32 cellular contexts compared by ENCODE assay signal in the genomic region with DNA sequence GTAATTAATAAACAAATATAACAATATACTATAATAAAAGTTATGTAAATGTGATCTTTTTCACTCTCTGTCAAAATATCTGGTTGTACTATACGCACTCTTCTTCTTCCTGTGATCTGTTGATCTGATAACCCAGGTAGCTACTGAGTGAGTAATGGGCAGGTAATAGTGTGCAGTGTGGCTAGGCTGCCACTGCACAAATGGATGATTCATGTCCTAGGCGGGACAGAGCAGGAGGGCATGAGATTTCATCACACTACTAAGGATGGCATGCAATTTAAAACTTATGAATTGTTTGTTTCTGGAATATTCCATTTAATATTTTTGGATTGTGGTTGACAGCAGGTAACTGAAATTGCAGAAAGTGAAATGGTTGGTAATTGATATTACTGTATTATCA. TPM values are rescaled to one million over a fixed set of nuclear protein-coding genes. Genes with fewer than 3 reads are reported as not detected.
"Had no signal": no experiment of that assay in that cellular context is flagged by ENCODE, and none has a peak within 500 bp of the region (broad histone marks: within the 10 kb centered on the region; RNA-seq: fewer than 3 reads in every experiment).

No MANE protein-coding gene starts in this region.

- H3K27ac ChIP-seq: brain microvascular endothelial cell, Peyer's patch, SJSA1 had no signal

- H3K27me3 Mint-ChIP-seq: activated CD4-positive, alpha-beta T cell treated with anti-CD3 and anti-CD28 coated beads, Interleukin-2, amount 10 ng/mL, durations not matched to agents 24 days and 14 days; activated CD8-positive, alpha-beta T cell treated with anti-CD3 and anti-CD28 coated beads for 36 hours; activated naive CD8-positive, alpha-beta T cell treated with anti-CD3 and anti-CD28 coated beads for 36 hours; activated T-helper 17 cell treated with anti-CD3 and anti-CD28 coated beads, Interleukin-2, amount 50 U/mL, for 72 hours had no signal

- H3K36me3 ChIP-seq: brain microvascular endothelial cell, Peyer's patch, SJSA1 had no signal

- H3K27ac Mint-ChIP-seq: activated CD4-positive, alpha-beta T cell treated with anti-CD3 and anti-CD28 coated beads, Interleukin-2, amount 10 ng/mL, durations not matched to agents 24 days and 14 days; activated CD8-positive, alpha-beta T cell treated with anti-CD3 and anti-CD28 coated beads for 36 hours; activated naive CD8-positive, alpha-beta T cell treated with anti-CD3 and anti-CD28 coated beads for 36 hours; activated T-cell treated with anti-CD3 and anti-CD28 coated beads, Interleukin-2, amount 50 U/mL, for 72 hours; activated T-helper 17 cell treated with anti-CD3 and anti-CD28 coated beads, Interleukin-2, amount 50 U/mL, for 72 hours; T-helper 1 cell treated with Interleukin-12 subunit alpha and Interleukin-12 subunit beta and Interleukin-4 antibody, amounts not matched to agents 30 μg/mL and 1 μg/mL, for 36 hours; T-helper 2 cell treated with Interferon-gamma antibody and Interleukin-4, amounts not matched to agents 5 μg/mL and 100 μg/mL, for 36 hours had no signal

- H3K4me1 Mint-ChIP-seq: activated CD4-positive, alpha-beta T cell treated with anti-CD3 and anti-CD28 coated beads, Interleukin-2, amount 10 ng/mL, durations not matched to agents 24 days and 14 days; activated naive CD8-positive, alpha-beta T cell treated with anti-CD3 and anti-CD28 coated beads for 36 hours; activated T-helper 17 cell treated with anti-CD3 and anti-CD28 coated beads, Interleukin-2, amount 50 U/mL, for 72 hours had no signal

- H3K4me2 ChIP-seq: SK-N-SH had no signal

- ATAC-seq: activated CD8-positive, alpha-beta T cell treated with anti-CD3 and anti-CD28 coated beads for 36 hours; activated T-cell treated with anti-CD3 and anti-CD28 coated beads, Interleukin-2, amount 50 U/mL, for 72 hours; activated T-helper 17 cell treated with anti-CD3 and anti-CD28 coated beads, Interleukin-2, amount 50 U/mL, for 72 hours had no signal

- H3K9me3 ChIP-seq: Peyer's patch, SJSA1, SK-N-SH had no signal

- H3K4me1 ChIP-seq: Peyer's patch, SJSA1 had no signal

- H3K9ac ChIP-seq: SK-N-SH had no signal

- H3K27me3 ChIP-seq: brain microvascular endothelial cell, Peyer's patch had no signal

- H3K4me3 ChIP-seq: Peyer's patch, SJSA1 had no signal

- H3K9me3 Mint-ChIP-seq: activated CD4-positive, alpha-beta T cell treated with anti-CD3 and anti-CD28 coated beads, Interleukin-2, amount 10 ng/mL, durations not matched to agents 24 days and 14 days had no signal

- DNase-seq: activated CD4-positive, alpha-beta T cell treated with anti-CD3 and anti-CD28 coated beads, Interleukin-2, amount 10 ng/mL, durations not matched to agents 24 days and 14 days; activated CD4-positive, alpha-beta T cell treated with anti-CD3 and anti-CD28 coated beads, Interleukin-2, amount 50 U/mL, for 4 hours; activated CD8-positive, alpha-beta T cell treated with anti-CD3 and anti-CD28 coated beads for 36 hours; activated effector memory CD4-positive, alpha-beta T cell treated with anti-CD3 and anti-CD28 coated beads, Interleukin-2, amount 50 U/mL, for 16 hours; activated naive CD4-positive, alpha-beta T cell; activated naive CD4-positive, alpha-beta T cell treated with anti-CD3 and anti-CD28 coated beads, Interleukin-2, amount 50 U/mL, for 16 hours; activated naive CD8-positive, alpha-beta T cell treated with anti-CD3 and anti-CD28 coated beads for 36 hours; activated T-cell treated with anti-CD3 and anti-CD28 coated beads, Interleukin-2, amount 50 U/mL, for 1 hour; activated T-cell treated with anti-CD3 and anti-CD28 coated beads, Interleukin-2, amount 50 U/mL, for 72 hours; amniotic stem cell; aorta; brain microvascular endothelial cell; Kasumi-1; KG1; MM.1S; NCI-H1092 treated with DMSO at 0.1 percent for 48 hours; NCI-H146; NCI-H2029 treated with DMSO at 0.1 percent for 48 hours; NCI-H2107; NCI-H226; NCI-H446 treated with DMSO at 0.1 percent for 48 hours; NCI-H69; Peyer's patch; RPMI8226; SHP77; SK-N-SH had no signal

- H3K9me2 ChIP-seq: SK-N-SH had no signal

- H3K36me3 Mint-ChIP-seq: activated naive CD8-positive, alpha-beta T cell treated with anti-CD3 and anti-CD28 coated beads for 36 hours had no signal

- H3K4me3 Mint-ChIP-seq: activated CD4-positive, alpha-beta T cell treated with anti-CD3 and anti-CD28 coated beads, Interleukin-2, amount 10 ng/mL, durations not matched to agents 24 days and 14 days; activated CD8-positive, alpha-beta T cell treated with anti-CD3 and anti-CD28 coated beads for 36 hours; activated naive CD8-positive, alpha-beta T cell treated with anti-CD3 and anti-CD28 coated beads for 36 hours; activated T-cell treated with anti-CD3 and anti-CD28 coated beads, Interleukin-2, amount 50 U/mL, for 72 hours; activated T-helper 17 cell treated with anti-CD3 and anti-CD28 coated beads, Interleukin-2, amount 50 U/mL, for 72 hours; T-helper 1 cell treated with Interleukin-12 subunit alpha and Interleukin-12 subunit beta and Interleukin-4 antibody, amounts not matched to agents 30 μg/mL and 1 μg/mL, for 36 hours; T-helper 2 cell treated with Interferon-gamma antibody and Interleukin-4, amounts not matched to agents 5 μg/mL and 100 μg/mL, for 36 hours had no signal

RNA-seq across cellular contexts. Expression of gene TAS2R16, which starts 44.5 kb away (rescaled TPM):
- total RNA-seq: activated CD4-positive, alpha-beta T cell treated with anti-CD3 and anti-CD28 coated beads, Interleukin-2, amount 10 ng/mL, durations not matched to agents 24 days and 14 days; activated CD8-positive, alpha-beta memory T cell treated with anti-CD3 and anti-CD28 coated beads for 36 hours; activated CD8-positive, alpha-beta T cell treated with anti-CD3 and anti-CD28 coated beads for 36 hours; activated naive CD8-positive, alpha-beta T cell treated with anti-CD3 and anti-CD28 coated beads for 36 hours; activated T-cell treated with anti-CD3 and anti-CD28 coated beads, Interleukin-2, amount 50 U/mL, for 72 hours; activated T-helper 17 cell treated with anti-CD3 and anti-CD28 coated beads, Interleukin-2, amount 50 U/mL, for 72 hours; aorta; cardiac septum; Peyer's patch; SJSA1 had no signal
- polyA plus RNA-seq: aorta, SK-N-SH had no signal
